In the genomic region with DNA sequence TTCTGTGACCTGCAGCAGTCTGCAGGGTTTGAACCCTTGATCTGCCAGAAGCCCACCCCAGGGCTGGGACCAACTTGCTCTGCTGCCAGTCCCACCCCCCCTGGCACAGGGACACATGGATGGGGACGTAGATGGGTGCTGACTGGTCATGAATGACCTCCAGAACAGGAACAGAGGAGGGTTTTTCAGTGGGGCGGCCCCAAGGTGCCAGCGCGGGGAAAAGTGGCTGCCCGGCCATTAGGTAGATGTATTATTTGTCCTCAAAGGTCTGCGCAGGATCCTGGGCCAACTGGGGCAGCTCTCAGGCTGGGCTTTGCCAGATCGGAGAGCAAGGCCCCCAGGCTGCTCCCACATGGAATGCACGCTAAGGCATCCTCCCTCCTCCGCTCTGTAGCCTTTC, we compare ENCODE assay signal across 15 cellular contexts.
"Had no signal": no experiment of that assay in that cellular context is flagged by ENCODE, and none has a peak within 500 bp of the region (broad histone marks: within the 10 kb centered on the region; RNA-seq: fewer than 3 reads in every experiment).

No MANE protein-coding gene starts in this region.

- DNase-seq: activated CD4-positive, alpha-beta T cell treated with anti-CD3 and anti-CD28 coated beads, Interleukin-2, amount 50 U/mL, for 4 hours; activated CD4-positive, CD25-positive, alpha-beta regulatory T cell treated with anti-CD3 and anti-CD28 coated beads, Interleukin-2, amount 50 U/mL, for 72 hours; activated naive CD8-positive, alpha-beta T cell treated with anti-CD3 and anti-CD28 coated beads, Interleukin-2, amount 10 ng/mL, durations not matched to agents 7 days and 5 days; cerebellar nuclear complex; dorsolateral prefrontal cortex; hypothalamus; lower lobe of right lung; pancreas; stimulated activated CD4-positive, alpha-beta T cell treated with anti-CD3 and anti-CD28 coated beads, Interleukin-2, amount 100 ng/mL, for 24 hours had no signal

- H3K4me1 ChIP-seq: pancreas had no signal

- H3K9me3 Mint-ChIP-seq: activated naive CD8-positive, alpha-beta T cell treated with anti-CD3 and anti-CD28 coated beads, Interleukin-2, amount 10 ng/mL, durations not matched to agents 7 days and 5 days; activated T-cell treated with anti-CD3 and anti-CD28 coated beads, Interleukin-2, amount 50 U/mL, for 72 hours; mesothelial cell of epicardium; neural crest cell; stimulated activated effector memory CD8-positive, alpha-beta T cell treated with anti-CD3 and anti-CD28 coated beads, Interleukin-12 subunit alpha, Interleukin-12 subunit beta, amount 100 ng/mL, for 72 hours had no signal

- H3K4me3 Mint-ChIP-seq: activated naive CD8-positive, alpha-beta T cell treated with anti-CD3 and anti-CD28 coated beads, Interleukin-2, amount 10 ng/mL, durations not matched to agents 7 days and 5 days; activated T-cell treated with anti-CD3 and anti-CD28 coated beads, Interleukin-2, amount 50 U/mL, for 72 hours; mesothelial cell of epicardium; neural crest cell had no signal

- H3K4me3 ChIP-seq: dorsolateral prefrontal cortex, lower lobe of right lung, pancreas, thoracic aorta had no signal

- H3K27ac ChIP-seq: lower lobe of right lung, pancreas, thoracic aorta had no signal

- ATAC-seq: lower lobe of right lung, pancreas, SK-N-SH treated with all-trans-retinoic acid at 6 μM for 48 hours had no signal

- H3K9me3 ChIP-seq: lower lobe of right lung, pancreas, thoracic aorta had no signal

- H3K36me3 ChIP-seq: lower lobe of right lung, pancreas, thoracic aorta had no signal

- H3K27ac Mint-ChIP-seq: activated naive CD8-positive, alpha-beta T cell treated with anti-CD3 and anti-CD28 coated beads, Interleukin-2, amount 10 ng/mL, durations not matched to agents 7 days and 5 days; activated T-cell treated with anti-CD3 and anti-CD28 coated beads, Interleukin-2, amount 50 U/mL, for 72 hours; mesothelial cell of epicardium had no signal

- H3K36me3 Mint-ChIP-seq: activated naive CD8-positive, alpha-beta T cell treated with anti-CD3 and anti-CD28 coated beads, Interleukin-2, amount 10 ng/mL, durations not matched to agents 7 days and 5 days; mesothelial cell of epicardium had no signal
